10 cellular contexts compared by ENCODE assay signal in the genomic region with DNA sequence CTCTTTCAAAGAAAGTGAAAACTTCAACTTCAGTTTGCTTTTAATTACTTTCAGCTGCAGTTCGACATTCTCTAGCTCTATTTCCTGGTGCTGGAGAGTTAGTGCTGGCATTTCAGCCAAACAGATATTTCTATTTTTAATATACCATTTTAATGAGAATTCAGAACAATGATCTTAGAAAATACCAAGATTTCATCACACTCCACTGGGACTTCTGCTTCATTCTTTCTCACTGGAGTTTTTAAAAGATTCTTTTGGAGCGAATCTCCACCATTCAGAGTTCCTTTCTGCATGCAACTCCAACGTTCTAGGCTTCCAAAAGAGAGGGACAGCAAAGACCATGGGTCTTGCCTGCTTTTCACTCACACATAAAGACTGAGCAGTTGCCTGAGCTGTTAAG.
DNase-seq lines count a peak whose midpoint lies in the region; ATAC-seq and TF ChIP-seq lines count a peak whose summit lies in the region.
"Had no signal": no experiment of that assay in that cellular context is flagged by ENCODE, and none has a peak within 500 bp of the region (broad histone marks: within the 10 kb centered on the region; RNA-seq: fewer than 3 reads in every experiment).

No MANE protein-coding gene starts in this region.

- peak overlapping the region; percentile 58 for H3K27ac ChIP-seq in CD4-positive, CD25-positive, alpha-beta regulatory T cell (ENCODE audit: insufficient read depth, low read length, poor library complexity, severe bottlenecking)
- peak overlapping the region; percentile 89 for H3K27ac ChIP-seq in KMS-11
- H3K27ac ChIP-seq in sigmoid colon: peak overlapping the region in 3 of 4 donors; percentile 72 to 82 (median 82)

- DNase-seq in CD4-positive, CD25-positive, alpha-beta regulatory T cell: no peak
- DNase-seq in chondrocyte (ENCODE audit: low spot score): no peak
- DNase-seq in sigmoid colon: no peak
- no peak for DNase-seq in NCI-H510A treated with DMSO at 0.1 percent for 48 hours (lab: John Stamatoyannopoulos, UW)
- DNase-seq in NCI-H1092 (lab: John Stamatoyannopoulos, UW): no peak
- DNase-seq: NCI-H510A; stimulated activated CD4-positive, alpha-beta T cell treated with anti-CD3 and anti-CD28 coated beads, Interleukin-4, amount 100 ng/mL, for 4 hours had no signal

- peaks cover 11 to 37% (median 20%) of the 10 kb centered on the region in 4 donors for H3K4me1 Mint-ChIP-seq in CD4-positive, CD25-positive, alpha-beta regulatory T cell
- peaks cover 72% of the 10 kb centered on the region for H3K4me1 Mint-ChIP-seq in chondrocyte (ENCODE audit: low read depth)

- TF ChIP-seq POLR2A in sigmoid colon (IDR thresholded peaks at IDR 0.05): no peak

- H4K20me1 ChIP-seq in KMS-11 (ENCODE audit: insufficient read depth): no peaks in the 10 kb centered on the region

- ATAC-seq in CD4-positive, CD25-positive, alpha-beta regulatory T cell (ENCODE audit: low read depth in 2 of 2): no peak
- no peak for ATAC-seq in GM19397 (IDR thresholded peaks at IDR 0.05; ENCODE audit: unreplicated experiment)
- ATAC-seq in esophagus mucosa: no peak

- no peak for TF ChIP-seq EP300 in sigmoid colon (IDR thresholded peaks at IDR 0.05)

- no peaks in the 10 kb centered on the region for H3K36me3 ChIP-seq in CD4-positive, CD25-positive, alpha-beta regulatory T cell (ENCODE audit: control insufficient read depth, insufficient read depth, low read length)
- H3K36me3 ChIP-seq in KMS-11 (ENCODE audit: insufficient read depth) (peaks cover 4% of the 10 kb centered on the region; the same call in 1 of the 2 replicates), sigmoid colon (no peaks in the 10 kb centered on the region)

- H3K36me3 Mint-ChIP-seq in CD4-positive, CD25-positive, alpha-beta regulatory T cell: no peaks in the 10 kb centered on the region
- H3K36me3 Mint-ChIP-seq in chondrocyte (ENCODE audit: low read depth): peaks cover 11% of the 10 kb centered on the region

- H3K9me3 Mint-ChIP-seq in CD4-positive, CD25-positive, alpha-beta regulatory T cell: no peaks in the 10 kb centered on the region
- H3K9me3 Mint-ChIP-seq in chondrocyte (ENCODE audit: low read depth): no peaks in the 10 kb centered on the region

- WGBS in sigmoid colon, 2 donors: 72 to 74% methylated on average over 3 of the region's 3 CpGs

- H3K4me3 ChIP-seq in CD4-positive, CD25-positive, alpha-beta regulatory T cell (ENCODE audit: low read depth, low read length): no peak overlapping the region
- H3K4me3 ChIP-seq in KMS-11 (IDR thresholded peaks at IDR 0.05; ENCODE audit: insufficient read depth, low read depth, low read length): no peak overlapping the region
- H3K4me3 ChIP-seq in sigmoid colon: no peak overlapping the region

- peaks cover 36% of the 10 kb centered on the region for H3K4me1 ChIP-seq in CD4-positive, CD25-positive, alpha-beta regulatory T cell (ENCODE audit: control insufficient read depth, insufficient read depth, low read length, poor library complexity, severe bottlenecking)
- H3K4me1 ChIP-seq in KMS-11 (ENCODE audit: low read depth, poor library complexity, severe bottlenecking): peaks cover 100% of the 10 kb centered on the region
- H3K4me1 ChIP-seq in sigmoid colon: peaks cover 0 to 54% (median 51%) of the 10 kb centered on the region in 4 donors

- intact Hi-C loops in sigmoid colon (cut with DNase I): loop anchor here (5.0 kb wide), 2 partner anchors 92 to 208 kb away; partner anchors contain the start of gene CABLES1

- peak overlapping the region; percentile 92 for H3K4me2 ChIP-seq in KMS-11

- TF ChIP-seq CTCF in KMS-11 (conservative IDR thresholded peaks at IDR 0.05; ENCODE audit: low read depth, low read length): no peak
- no peak for TF ChIP-seq CTCF in chondrocyte (IDR thresholded peaks at IDR 0.05)
- TF ChIP-seq CTCF in sigmoid colon (IDR thresholded peaks at IDR 0.05): no peak

- no peaks in the 10 kb centered on the region for H3K27me3 ChIP-seq in CD4-positive, CD25-positive, alpha-beta regulatory T cell (ENCODE audit: control insufficient read depth, insufficient read depth, low read length)
- H3K27me3 ChIP-seq in KMS-11 (ENCODE audit: insufficient read depth, low read depth) (no peaks in the 10 kb centered on the region), sigmoid colon (no peaks in the 10 kb centered on the region)

- no peak overlapping the region for H2AFZ ChIP-seq in KMS-11 (ENCODE audit: low read depth)

- H3K9me3 ChIP-seq in CD4-positive, CD25-positive, alpha-beta regulatory T cell (ENCODE audit: control insufficient read depth in 2 of 2, low read length in 2 of 2): no peaks in the 10 kb centered on the region
- H3K9me3 ChIP-seq in sigmoid colon: no peaks in the 10 kb centered on the region

- H3K27me3 Mint-ChIP-seq in CD4-positive, CD25-positive, alpha-beta regulatory T cell: no peaks in the 10 kb centered on the region
- H3K27me3 Mint-ChIP-seq in chondrocyte (ENCODE audit: low read depth): no peaks in the 10 kb centered on the region

- peak overlapping the region; percentile 53; the same call in 1 of the 2 replicates for H3K9ac ChIP-seq in KMS-11

- peak overlapping the region in 2 of 3 donors; percentile 93 to 95 for H3K27ac Mint-ChIP-seq in CD4-positive, CD25-positive, alpha-beta regulatory T cell
- H3K27ac Mint-ChIP-seq in chondrocyte (ENCODE audit: unreplicated experiment): peak overlapping the region; percentile 88

- H3K4me3 Mint-ChIP-seq in CD4-positive, CD25-positive, alpha-beta regulatory T cell: peak overlapping the region in 1 of 4 donors; percentile 0
- H3K4me3 Mint-ChIP-seq in chondrocyte (ENCODE audit: unreplicated experiment): peak overlapping the region; percentile 7

- H3K79me2 ChIP-seq in KMS-11 (ENCODE audit: insufficient read depth, low read depth): peaks cover 21% of the 10 kb centered on the region
